Comparison of ENCODE assay signal across 29 cellular contexts in genomic region chr9:93417538-93417937, GRCh38. TPM values are rescaled to one million over a fixed set of nuclear protein-coding genes. Genes with fewer than 3 reads are reported as not detected.
DNase-seq lines count a peak whose midpoint lies in the region; ATAC-seq and TF ChIP-seq lines count a peak whose summit lies in the region.
"Had no signal": no experiment of that assay in that cellular context is flagged by ENCODE, and none has a peak within 500 bp of the region (broad histone marks: within the 10 kb centered on the region; RNA-seq: fewer than 3 reads in every experiment).

No MANE protein-coding gene starts in this region.

- CTCF ChIA-PET in HEK293 (lab: Yijun Ruan, JAX): interaction anchor here (0.7 kb wide), 1 partner anchor 758 kb away, joined by 3 read pairs; no protein-coding TSS in a partner anchor

- 98% methylated on average over 1 of the region's 1 CpG for WGBS in urinary bladder

- intact Hi-C loops in head of caudate nucleus (cut with DNase I): no loop called here

- no peak overlapping the region for H3K27ac ChIP-seq in HEK293 (ENCODE audit: extremely low read depth, low read depth, low read length)
- peak overlapping the region; percentile 43 for H3K27ac ChIP-seq in urinary bladder (ENCODE audit: low read depth)
- H3K27ac ChIP-seq: 22Rv1; A549; BLaER1; BLaER1 treated with 17β-estradiol and CSF1 and Interleukin-3, amounts not matched to agents 10 nM and 100 nM; C4-2B had no signal

- no peak for TF ChIP-seq CTCF in HEK293 (tag by site-specific recombination; IDR thresholded peaks at IDR 0.05)

- H3K9me3 ChIP-seq in HEK293 (ENCODE audit: control insufficient read depth, insufficient read depth, low read depth, low read length): no peaks in the 10 kb centered on the region
- H3K9me3 ChIP-seq: BE2C, Caco-2 had no signal

- H3K4me3 ChIP-seq in HEK293 (ENCODE audit: low read depth, low read length): no peak overlapping the region
- no peak overlapping the region for H3K4me3 ChIP-seq in urinary bladder (ENCODE audit: low read depth, low read length)
- H3K4me3 ChIP-seq: A549; BLaER1; BLaER1 treated with 17β-estradiol and CSF1 and Interleukin-3, amounts not matched to agents 10 nM and 100 nM had no signal

- H3K36me3 ChIP-seq in HEK293 (ENCODE audit: control insufficient read depth in 2 of 2, insufficient read depth in 1 of 2, low read length in 2 of 2): no peaks in the 10 kb centered on the region
- H3K36me3 ChIP-seq in urinary bladder (ENCODE audit: insufficient read depth): no peaks in the 10 kb centered on the region
- H3K36me3 ChIP-seq: BE2C; BLaER1; BLaER1 treated with 17β-estradiol and CSF1 and Interleukin-3, amounts not matched to agents 10 nM and 100 nM had no signal

- DNase-seq in head of caudate nucleus: no peak
- DNase-seq: 8988T; ACHN; AML-193; BE2C; C1 segment of cervical spinal cord; Caco-2; Calu3; CD4-positive, alpha-beta memory T cell; CD4-positive, alpha-beta T cell; CD4-positive, CD25-positive, alpha-beta regulatory T cell; CD8-positive, alpha-beta memory T cell; CD8-positive, alpha-beta T cell; COR-L47; DMS 273 treated with DMSO at 0.1 percent for 48 hours; DMS153; DMS53; DMS79; DMS79 treated with DMSO at 0.1 percent for 48 hours; DND-41; EL had no signal

- POLR2A ChIA-PET in HEK293 (lab: Yijun Ruan, JAX): no interaction called here

- no peak for ATAC-seq in GM21526 (IDR thresholded peaks at IDR 0.05; ENCODE audit: low FRiP score, unreplicated experiment)
- ATAC-seq: A549; CD8-positive, alpha-beta T cell had no signal

- H3K4me1 ChIP-seq in HEK293 (ENCODE audit: control insufficient read depth, insufficient read depth, low read length): no peaks in the 10 kb centered on the region
- H3K4me1 ChIP-seq in urinary bladder (ENCODE audit: insufficient read depth): no peaks in the 10 kb centered on the region
- H3K4me1 ChIP-seq: A549; BE2C; BLaER1 treated with 17β-estradiol and CSF1 and Interleukin-3, amounts not matched to agents 10 nM and 100 nM; Caco-2 had no signal

TF ChIP-seq in HEK293, 187 proteins besides CTCF, POLR2A, EP300 and RAD21:
- TF ChIP-seq ZNF626 (tag by site-specific recombination; IDR thresholded peaks at IDR 0.05) (no peak), ZNF791 (tag by site-specific recombination; IDR thresholded peaks at IDR 0.05) (peak; percentile 90), ZNF768 (tag by site-specific recombination; IDR thresholded peaks at IDR 0.05) (no peak), SETDB1 (IDR thresholded peaks at IDR 0.05; ENCODE audit: insufficient read length, low read length) (peak; percentile 73)

RNA-seq across cellular contexts. Expression of gene FAM120A, which starts 33.9 kb away (rescaled TPM):
- 101 TPM for total RNA-seq in urinary bladder
- 67.9 TPM for polyA plus RNA-seq in urinary bladder

RNA-seq across cellular contexts. Expression of gene FAM120AOS, which starts 35.8 kb away (rescaled TPM):
- total RNA-seq in urinary bladder: 41.1 TPM
- 49.2 TPM for polyA plus RNA-seq in urinary bladder
